In the genomic region with DNA sequence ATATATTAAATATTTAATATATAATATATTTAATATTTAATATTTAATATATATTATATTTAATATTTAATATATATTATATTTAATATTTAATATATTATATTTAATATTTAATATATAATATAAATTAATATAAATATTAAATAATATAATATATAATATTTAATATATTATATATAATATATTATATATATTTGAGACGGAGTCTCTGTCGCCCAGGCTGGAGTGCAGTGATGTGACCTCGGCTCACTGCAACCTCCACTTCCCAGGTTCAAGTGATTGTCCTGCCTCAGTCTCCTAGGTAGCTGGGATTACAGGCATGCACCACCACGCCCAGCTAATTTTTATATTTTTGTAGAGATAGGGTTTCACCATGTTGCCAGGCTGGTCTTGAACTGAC, we compare ENCODE assay signal across 16 cellular contexts. TPM values are rescaled to one million over a fixed set of nuclear protein-coding genes. Genes with fewer than 3 reads are reported as not detected.
"Had no signal": no experiment of that assay in that cellular context is flagged by ENCODE, and none has a peak within 500 bp of the region (broad histone marks: within the 10 kb centered on the region; RNA-seq: fewer than 3 reads in every experiment).

No MANE protein-coding gene starts in this region.

RNA-seq across cellular contexts. Expression of a gene that starts 16.7 kb away (rescaled TPM):
- total RNA-seq: hepatocyte; kidney; kidney epithelial cell; left cardiac atrium; left colon; left ventricle myocardium inferior; left ventricle myocardium superior; lung microvascular endothelial cell; mammary epithelial cell; mesenteric fat pad; mesothelial cell of epicardium; mononuclear cell; mucosa of descending colon; mucosa of gallbladder; myocyte; naive thymus-derived CD4-positive, alpha-beta T cell had no signal

RNA-seq across cellular contexts. Expression of a gene that starts 50.4 kb away (rescaled TPM):
- total RNA-seq: hepatocyte; left cardiac atrium; left colon; left ventricle myocardium superior; lung microvascular endothelial cell; mammary epithelial cell; mesenteric fat pad; mononuclear cell; mucosa of descending colon; myocyte; naive thymus-derived CD4-positive, alpha-beta T cell had no signal
